Comparison of ENCODE assay signal across 9 cellular contexts in genomic region chr3:171088984-171089754, GRCh38.
DNase-seq lines count a peak whose midpoint lies in the region; ATAC-seq and TF ChIP-seq lines count a peak whose summit lies in the region.
"Had no signal": no experiment of that assay in that cellular context is flagged by ENCODE, and none has a peak within 500 bp of the region (broad histone marks: within the 10 kb centered on the region; RNA-seq: fewer than 3 reads in every experiment).

No MANE protein-coding gene starts in this region.

- in situ Hi-C loops in KBM-7 (cut with MboI; ENCODE audit: low pct_unique_long_range_greater_than_20kb, low sequenced_read_pairs), result no loop called here

- no peak overlapping the region; a peak in 2 of 4 replicates for H3K4me3 ChIP-seq in SK-N-SH (ENCODE audit: low read depth in 2 of 2, low read length in 1 of 2)
- H3K4me3 ChIP-seq in heart right ventricle, result no peak overlapping the region
- no peak overlapping the region for H3K4me3 ChIP-seq in subcutaneous abdominal adipose tissue (ENCODE audit: low read depth in 1 of 5, low read length in 5 of 5)
- H3K4me3 ChIP-seq: skin epidermis had no signal

- no peak overlapping the region for H3K4me3 Mint-ChIP-seq in activated CD4-positive, alpha-beta T cell treated with anti-CD3 and anti-CD28 coated beads for 36 hours
- H3K4me3 Mint-ChIP-seq in activated CD4-positive, alpha-beta T cell treated with anti-CD3 and anti-CD28 coated beads, Interleukin-2, amount 10 ng/mL, durations not matched to agents 24 days and 14 days, result no peak overlapping the region

- no peak for TF ChIP-seq CTCF in SK-N-SH (IDR thresholded peaks at IDR 0.05)
- no peak for TF ChIP-seq CTCF in heart right ventricle (IDR thresholded peaks at IDR 0.05)

- no peaks in the 10 kb centered on the region; the same call in 1 of the 2 replicates for H4K20me1 ChIP-seq in SK-N-SH (ENCODE audit: insufficient read depth)

- no peaks in the 10 kb centered on the region for H3K27me3 Mint-ChIP-seq in activated CD4-positive, alpha-beta T cell treated with anti-CD3 and anti-CD28 coated beads for 36 hours
- H3K27me3 Mint-ChIP-seq in activated CD4-positive, alpha-beta T cell treated with anti-CD3 and anti-CD28 coated beads, Interleukin-2, amount 10 ng/mL, durations not matched to agents 24 days and 14 days, result no peaks in the 10 kb centered on the region

- CTCF ChIA-PET in activated CD4-positive, alpha-beta T cell treated with anti-CD3 and anti-CD28 coated beads for 36 hours (lab: Charles Lee), result interaction anchor here (0.8 to 1.9 kb wide), 3 partner anchors 10 to 478 kb away, joined by 3 to 6 read pairs (median 3); no protein-coding TSS in a partner anchor
- CTCF ChIA-PET in SK-N-SH (lab: Yijun Ruan, JAX), result interaction anchor here (1.7 to 1.9 kb wide), 2 partner anchors 40 to 127 kb away, joined by 5 to 6 read pairs; no protein-coding TSS in a partner anchor

- H3K36me3 Mint-ChIP-seq in activated CD4-positive, alpha-beta T cell treated with anti-CD3 and anti-CD28 coated beads for 36 hours (ENCODE audit: low read depth), result peaks cover 27% of the 10 kb centered on the region
- H3K36me3 Mint-ChIP-seq in activated CD4-positive, alpha-beta T cell treated with anti-CD3 and anti-CD28 coated beads, Interleukin-2, amount 10 ng/mL, durations not matched to agents 24 days and 14 days (ENCODE audit: low read depth), result peaks cover 57% of the 10 kb centered on the region

- H3K27me3 ChIP-seq in SK-N-SH (ENCODE audit: insufficient read depth) (no peaks in the 10 kb centered on the region), heart right ventricle (no peaks in the 10 kb centered on the region), subcutaneous abdominal adipose tissue (ENCODE audit: control insufficient read depth in 5 of 5, insufficient read depth in 4 of 5, low read length in 5 of 5) (no peaks in the 10 kb centered on the region)

- H2AFZ ChIP-seq in SK-N-SH (ENCODE audit: low read depth), result no peak overlapping the region

- H3K9ac ChIP-seq in SK-N-SH, result peak overlapping the region; percentile 32; the same call in 1 of the 2 replicates
- peak overlapping the region in 1 of 5 donors; percentile 18 for H3K9ac ChIP-seq in subcutaneous abdominal adipose tissue (ENCODE audit: low read length in 5 of 5)

- no peaks in the 10 kb centered on the region for H3K9me2 ChIP-seq in SK-N-SH

- intact Hi-C loops in activated CD4-positive, alpha-beta T cell treated with anti-CD3 and anti-CD28 coated beads for 36 hours (cut with DNase I, micrococcal nuclease), result no loop called here
- intact Hi-C loops in activated CD4-positive, alpha-beta T cell treated with anti-CD3 and anti-CD28 coated beads, Interleukin-2, amount 10 ng/mL, durations not matched to agents 24 days and 14 days (cut with micrococcal nuclease), result no loop called here
- intact Hi-C loops in heart right ventricle (cut with DNase I), result no loop called here

- TF ChIP-seq EP300 in SK-N-SH (IDR thresholded peaks at IDR 0.05; ENCODE audit: borderline replicate concordance in 1 of 2, low read depth in 1 of 2, low read length in 1 of 2), result peak in 1 of 2 experiments; percentile 79; a peak in 3 of 4 replicates

- no peaks in the 10 kb centered on the region for H3K4me1 Mint-ChIP-seq in activated CD4-positive, alpha-beta T cell treated with anti-CD3 and anti-CD28 coated beads for 36 hours
- peaks cover 5% of the 10 kb centered on the region for H3K4me1 Mint-ChIP-seq in activated CD4-positive, alpha-beta T cell treated with anti-CD3 and anti-CD28 coated beads, Interleukin-2, amount 10 ng/mL, durations not matched to agents 24 days and 14 days

- no peak; the same call in 1 of the 2 replicates for TF ChIP-seq RAD21 in SK-N-SH (IDR thresholded peaks at IDR 0.05; ENCODE audit: low read length)

- POLR2A ChIA-PET in activated CD4-positive, alpha-beta T cell treated with anti-CD3 and anti-CD28 coated beads for 36 hours (lab: Charles Lee), result no interaction called here
- POLR2A ChIA-PET in SK-N-SH (lab: Yijun Ruan, JAX), result no interaction called here

- H3K27ac ChIP-seq in SK-N-SH (ENCODE audit: low read depth in 2 of 2, low read length in 1 of 2) (peak overlapping the region; percentile 60 to 88; a peak in 3 of 4 replicates), heart right ventricle (peak overlapping the region in 8 of 10 donors; percentile 4 to 66 (median 30)), subcutaneous abdominal adipose tissue (ENCODE audit: low read depth, low read length) (peak overlapping the region; percentile 35)
- H3K27ac ChIP-seq: skin epidermis had no signal

- no peak for DNase-seq in activated CD4-positive, alpha-beta T cell treated with anti-CD3 and anti-CD28 coated beads for 36 hours
- no peak for DNase-seq in activated CD4-positive, alpha-beta T cell treated with anti-CD3 and anti-CD28 coated beads, Interleukin-2, amount 10 ng/mL, durations not matched to agents 24 days and 14 days
- DNase-seq in SK-N-SH, result no peak
- DNase-seq in heart right ventricle, result no peak
- DNase-seq in KBM-7, result no peak
- no peak for DNase-seq in SHP77 treated with DMSO at 0.1 percent for 48 hours (lab: John Stamatoyannopoulos, UW)

- peak; percentile 74 for ATAC-seq in activated CD4-positive, alpha-beta T cell treated with anti-CD3 and anti-CD28 coated beads for 36 hours
- peak in 7 of 8 donors; percentile 56 to 80 (median 67) for ATAC-seq in heart right ventricle
- no peak for ATAC-seq in HG02588 (IDR thresholded peaks at IDR 0.05; ENCODE audit: unreplicated experiment)

- no peaks in the 10 kb centered on the region for H3K9me3 Mint-ChIP-seq in activated CD4-positive, alpha-beta T cell treated with anti-CD3 and anti-CD28 coated beads for 36 hours (ENCODE audit: low read depth)
- no peaks in the 10 kb centered on the region for H3K9me3 Mint-ChIP-seq in activated CD4-positive, alpha-beta T cell treated with anti-CD3 and anti-CD28 coated beads, Interleukin-2, amount 10 ng/mL, durations not matched to agents 24 days and 14 days

- H3K9me3 ChIP-seq in SK-N-SH (no peaks in the 10 kb centered on the region), heart right ventricle (no peaks in the 10 kb centered on the region), subcutaneous abdominal adipose tissue (ENCODE audit: control insufficient read depth in 5 of 5, low read length in 5 of 5) (no peaks in the 10 kb centered on the region)

- 15% methylated on average over 2 of the region's 2 CpGs for WGBS in SK-N-SH (ENCODE audit: low lambda C conversion rate)
- 9% methylated on average over 2 of the region's 2 CpGs for WGBS in heart right ventricle, 2 donors

- H3F3A ChIP-seq in SK-N-SH (replicated peaks; ENCODE audit: insufficient read depth), result peaks cover 22% of the 10 kb centered on the region

- H3K4me1 ChIP-seq in SK-N-SH (ENCODE audit: control insufficient read depth in 1 of 2, insufficient read depth in 2 of 2, low read depth in 1 of 2, low read length in 1 of 2) (peaks cover 9 to 22% of the 10 kb centered on the region in 2 experiments), heart right ventricle (peaks cover 0 to 38% (median 22%) of the 10 kb centered on the region in 9 donors), subcutaneous abdominal adipose tissue (ENCODE audit: control insufficient read depth in 5 of 5, insufficient read depth in 5 of 5, low read length in 5 of 5) (peaks cover 3 to 29% (median 15%) of the 10 kb centered on the region in 5 donors)

- peaks cover 24 to 44% of the 10 kb centered on the region in 2 experiments for H3K36me3 ChIP-seq in SK-N-SH (replicated peaks in 1 of 2; ENCODE audit: control insufficient read depth in 1 of 2, insufficient read depth in 2 of 2, low read length in 1 of 2)
- peaks cover 0 to 33% (median under 1%) of the 10 kb centered on the region in 9 donors for H3K36me3 ChIP-seq in heart right ventricle
- H3K36me3 ChIP-seq in subcutaneous abdominal adipose tissue (ENCODE audit: control insufficient read depth in 5 of 5, insufficient read depth in 5 of 5, low read length in 5 of 5), result no peaks in the 10 kb centered on the region

- H3K27ac Mint-ChIP-seq in activated CD4-positive, alpha-beta T cell treated with anti-CD3 and anti-CD28 coated beads for 36 hours, result no peak overlapping the region
- H3K27ac Mint-ChIP-seq in activated CD4-positive, alpha-beta T cell treated with anti-CD3 and anti-CD28 coated beads, Interleukin-2, amount 10 ng/mL, durations not matched to agents 24 days and 14 days, result no peak overlapping the region

- peak overlapping the region; percentile 73 for H3K4me2 ChIP-seq in SK-N-SH

- H3K79me2 ChIP-seq in SK-N-SH (ENCODE audit: insufficient read depth), result no peaks in the 10 kb centered on the region

TF ChIP-seq in SK-N-SH, 30 proteins besides CTCF, POLR2A, EP300 and RAD21 (continues in another document):
- TF ChIP-seq ELF1 (IDR thresholded peaks at IDR 0.05) (peak; percentile 32; the same call in 1 of the 2 replicates), PBX3 (IDR thresholded peaks at IDR 0.05) (peak; percentile 77), CHD2 (IDR thresholded peaks at IDR 0.05; ENCODE audit: low read length, partially characterized antibody) (no peak), SIN3A (IDR thresholded peaks at IDR 0.05; ENCODE audit: borderline replicate concordance, low read depth, low read length) (no peak), POLR2AphosphoS5 (IDR thresholded peaks at IDR 0.05; ENCODE audit: low read depth, low read length) (peak; percentile 36; the same call in 1 of the 2 replicates), FOSL2 (IDR thresholded peaks at IDR 0.05; ENCODE audit: borderline replicate concordance, low read depth) (peak; percentile 92), FOXM1 (IDR thresholded peaks at IDR 0.05; ENCODE audit: low read depth) (peak; percentile 60; the same call in 1 of the 2 replicates), RXRA (IDR thresholded peaks at IDR 0.05; ENCODE audit: borderline replicate concordance, low read depth) (peak; percentile 59), MAX (IDR thresholded peaks at IDR 0.05; ENCODE audit: low read depth) (0 out of 2 replicates have a peak, but pooled peaks have one; percentile 10), JUND (IDR thresholded peaks at IDR 0.05) (peak; percentile 83), MXI1 (IDR thresholded peaks at IDR 0.05; ENCODE audit: low read depth, low read length) (no peak), FOXJ3 (CRISPR knock-in tag; IDR thresholded peaks at IDR 0.05) (no peak), NFIC (IDR thresholded peaks at IDR 0.05; ENCODE audit: borderline replicate concordance) (peak; percentile 73), TCF12 (IDR thresholded peaks at IDR 0.05) (peak; percentile 85)
